ENCODE assay signal across 6 cellular contexts in the genomic region with DNA sequence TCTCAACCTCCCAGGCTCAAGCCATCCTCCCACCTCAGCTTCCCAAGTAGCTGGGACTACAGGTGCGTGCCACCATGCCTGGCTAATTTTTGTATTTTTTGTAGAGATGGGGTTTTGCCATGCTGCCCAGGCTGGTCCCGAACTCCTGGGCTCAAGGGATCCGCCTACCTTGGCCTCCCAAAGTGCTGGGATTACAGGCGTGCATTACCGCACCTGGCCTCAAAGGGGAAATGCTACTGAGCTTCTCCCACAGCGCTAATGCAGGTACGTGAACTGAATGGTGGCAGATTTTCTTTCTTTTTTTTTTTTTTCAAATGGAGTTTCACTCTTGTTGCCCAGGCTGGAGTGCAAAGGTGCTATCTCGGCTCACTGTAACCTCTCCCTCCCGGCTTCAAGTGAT. TPM values are rescaled to one million over a fixed set of nuclear protein-coding genes. Genes with fewer than 3 reads are reported as not detected.
"Had no signal": no experiment of that assay in that cellular context is flagged by ENCODE, and none has a peak within 500 bp of the region (broad histone marks: within the 10 kb centered on the region; RNA-seq: fewer than 3 reads in every experiment).

No MANE protein-coding gene starts in this region.

RNA-seq across cellular contexts. Expression of a gene that starts 51.7 kb away (rescaled TPM):
- total RNA-seq: chondrocyte, endothelial cell of umbilical vein, epithelial cell of proximal tubule, fibroblast of lung, temporal lobe had no signal
- polyA plus RNA-seq: endothelial cell of umbilical vein, fibroblast of lung, immature natural killer cell had no signal
